In the genomic region with DNA sequence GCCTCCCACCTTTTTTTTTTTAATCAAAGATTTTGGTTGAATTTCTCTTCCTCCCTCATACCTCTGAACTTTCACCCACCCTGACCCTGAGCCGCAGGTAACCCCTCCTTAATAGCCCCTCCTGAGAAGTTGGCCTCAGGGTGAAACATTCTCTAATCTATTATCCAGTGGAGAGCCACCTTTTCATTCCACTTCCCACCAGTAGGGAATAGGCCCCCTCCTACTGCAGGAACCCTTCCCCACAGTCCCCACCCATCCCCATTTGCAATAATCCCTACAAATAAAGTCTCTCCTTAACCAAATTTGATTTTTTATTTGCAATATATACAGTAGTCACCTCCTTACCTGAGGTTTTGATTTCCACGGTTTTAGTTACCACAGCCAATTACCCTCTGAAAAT, we compare ENCODE assay signal across 17 cellular contexts. TPM values are rescaled to one million over a fixed set of nuclear protein-coding genes. Genes with fewer than 3 reads are reported as not detected.
A peak's percentile ranks its signal among the peaks of the same experiment; 100 is the strongest.
DNase-seq lines count a peak whose midpoint lies in the region; ATAC-seq and TF ChIP-seq lines count a peak whose summit lies in the region.
"Had no signal": no experiment of that assay in that cellular context is flagged by ENCODE, and none has a peak within 500 bp of the region (broad histone marks: within the 10 kb centered on the region; RNA-seq: fewer than 3 reads in every experiment).

No MANE protein-coding gene starts in this region.

- no peaks in the 10 kb centered on the region for H3K9me3 Mint-ChIP-seq in activated naive CD4-positive, alpha-beta T cell treated with anti-CD3 and anti-CD28 coated beads, Interleukin-2, amount 50 U/mL, for 24 hours
- H3K9me3 Mint-ChIP-seq in IgD-negative memory B cell, result no peaks in the 10 kb centered on the region
- no peaks in the 10 kb centered on the region for H3K9me3 Mint-ChIP-seq in central memory CD8-positive, alpha-beta T cell

- ATAC-seq in central memory CD8-positive, alpha-beta T cell (replicated peaks; ENCODE audit: extremely low read depth, poor library complexity, severe bottlenecking), result no peak
- ATAC-seq in HG02852 (IDR thresholded peaks at IDR 0.05; ENCODE audit: unreplicated experiment), result no peak
- ATAC-seq in GM18870 (IDR thresholded peaks at IDR 0.05; ENCODE audit: unreplicated experiment), result no peak
- ATAC-seq: activated CD4-positive, CD25-positive, alpha-beta regulatory T cell treated with anti-CD3 and anti-CD28 coated beads, Interleukin-2, amount 50 U/mL, for 24 hours; gastrocnemius medialis had no signal

- H3K27me3 ChIP-seq in sigmoid colon, result no peaks in the 10 kb centered on the region
- H3K27me3 ChIP-seq: colonic mucosa, gastrocnemius medialis, right atrium auricular region had no signal

- intact Hi-C loops in sigmoid colon (cut with DNase I), result no loop called here

- no peak for TF ChIP-seq POLR2A in sigmoid colon (IDR thresholded peaks at IDR 0.05)

- no peaks in the 10 kb centered on the region for H3K27me3 Mint-ChIP-seq in activated naive CD4-positive, alpha-beta T cell treated with anti-CD3 and anti-CD28 coated beads, Interleukin-2, amount 50 U/mL, for 24 hours
- H3K27me3 Mint-ChIP-seq in IgD-negative memory B cell, result no peaks in the 10 kb centered on the region
- no peaks in the 10 kb centered on the region for H3K27me3 Mint-ChIP-seq in central memory CD8-positive, alpha-beta T cell

- H3K27ac Mint-ChIP-seq in activated naive CD4-positive, alpha-beta T cell treated with anti-CD3 and anti-CD28 coated beads, Interleukin-2, amount 50 U/mL, for 24 hours, result no peak overlapping the region
- H3K27ac Mint-ChIP-seq in IgD-negative memory B cell, result peak overlapping the region in 2 of 3 donors; percentile 28 to 69
- no peak overlapping the region for H3K27ac Mint-ChIP-seq in central memory CD8-positive, alpha-beta T cell (ENCODE audit: low read depth)

- no peaks in the 10 kb centered on the region for H3K36me3 ChIP-seq in sigmoid colon
- H3K36me3 ChIP-seq: colonic mucosa, gastrocnemius medialis, right atrium auricular region had no signal

- H3K9me3 ChIP-seq in sigmoid colon, result no peaks in the 10 kb centered on the region
- H3K9me3 ChIP-seq: colonic mucosa, gastrocnemius medialis, right atrium auricular region had no signal

- H3K4me1 Mint-ChIP-seq in activated naive CD4-positive, alpha-beta T cell treated with anti-CD3 and anti-CD28 coated beads, Interleukin-2, amount 50 U/mL, for 24 hours, result peaks cover 28% of the 10 kb centered on the region
- H3K4me1 Mint-ChIP-seq in IgD-negative memory B cell, result peaks cover 14 to 28% (median 21%) of the 10 kb centered on the region in 3 donors
- H3K4me1 Mint-ChIP-seq in central memory CD8-positive, alpha-beta T cell, result peaks cover 30% of the 10 kb centered on the region

- no peak for TF ChIP-seq EP300 in sigmoid colon (IDR thresholded peaks at IDR 0.05)

- H3K27ac ChIP-seq in sigmoid colon, result no peak overlapping the region
- H3K27ac ChIP-seq: colonic mucosa, gastrocnemius medialis, right atrium auricular region had no signal

- H3K4me3 ChIP-seq in sigmoid colon, result no peak overlapping the region
- H3K4me3 ChIP-seq: colonic mucosa, right atrium auricular region had no signal

- WGBS in sigmoid colon, 2 donors, result 63 to 81% methylated on average over 2 of the region's 2 CpGs

- H3K4me1 ChIP-seq in sigmoid colon, result peaks cover 0 to 23% (median 13%) of the 10 kb centered on the region in 4 donors
- H3K4me1 ChIP-seq: colonic mucosa had no signal

- no peak for DNase-seq in activated naive CD4-positive, alpha-beta T cell treated with Interleukin-2 at 50 U/mL for 16 hours
- DNase-seq in central memory CD8-positive, alpha-beta T cell (ENCODE audit: low spot score in 2 of 2), result no peak
- DNase-seq in sigmoid colon (peak; percentile 8), SKM-1 treated with dmso at 0.1 percent for 144 hours (lab: John Stamatoyannopoulos, UW; ENCODE audit: unreplicated experiment) (no peak)
- DNase-seq: amygdala; colonic mucosa; gastrocnemius medialis; NCI-H1694; NCI-H510A treated with DMSO at 0.1 percent for 48 hours; stimulated activated CD4-positive, alpha-beta T cell treated with anti-CD3 and anti-CD28 coated beads, Interleukin-1b, Interleukin-23, amount 100 ng/mL, for 48 hours; substantia nigra had no signal

- peaks cover 2% of the 10 kb centered on the region for H3K36me3 Mint-ChIP-seq in activated naive CD4-positive, alpha-beta T cell treated with anti-CD3 and anti-CD28 coated beads, Interleukin-2, amount 50 U/mL, for 24 hours
- H3K36me3 Mint-ChIP-seq in IgD-negative memory B cell, result no peaks in the 10 kb centered on the region
- peaks cover 5% of the 10 kb centered on the region for H3K36me3 Mint-ChIP-seq in central memory CD8-positive, alpha-beta T cell (ENCODE audit: insufficient read depth)

- peak overlapping the region; percentile 60 for H3K4me3 Mint-ChIP-seq in activated naive CD4-positive, alpha-beta T cell treated with anti-CD3 and anti-CD28 coated beads, Interleukin-2, amount 50 U/mL, for 24 hours
- H3K4me3 Mint-ChIP-seq in IgD-negative memory B cell, result peak overlapping the region in 1 of 4 donors; percentile 88
- H3K4me3 Mint-ChIP-seq in central memory CD8-positive, alpha-beta T cell, result peak overlapping the region; percentile 7

- TF ChIP-seq CTCF in sigmoid colon (IDR thresholded peaks at IDR 0.05), result no peak

RNA-seq across cellular contexts. Expression of a gene that starts 2.1 kb away (rescaled TPM):
- polyA plus RNA-seq in IgD-negative memory B cell (21.6 TPM), sigmoid colon (10 to 100 TPM in 1 of 3 donors, 1 to 10 TPM in 2; 3.7 to 15.4 (median 6.0) TPM)
- total RNA-seq in sigmoid colon, result 1 to 10 TPM in 3 of 4 donors, under 1 TPM in 1; 0.83 to 9.3 (median 3.7) TPM

Comparison
In these comparisons a context has a peak if more than half of its experiments do, and no peak if none do; other contexts are left out.
1. H3K27ac Mint-ChIP-seq: peak in IgD-negative memory B cell (2 of 3); none in activated naive CD4-positive, alpha-beta T cell treated with anti-CD3 and anti-CD28 coated beads, Interleukin-2, amount 50 U/mL, for 24 hours (single experiment) and central memory CD8-positive, alpha-beta T cell (single experiment).